In genomic region chr1:42957880-42958487, GRCh38 we compare ENCODE assay signal across 8 cellular contexts. TPM values are rescaled to one million over a fixed set of nuclear protein-coding genes. Genes with fewer than 3 reads are reported as not detected.
A peak's percentile ranks its signal among the peaks of the same experiment; 100 is the strongest.
DNase-seq lines count a peak whose midpoint lies in the region; ATAC-seq and TF ChIP-seq lines count a peak whose summit lies in the region.

No MANE protein-coding gene starts in this region.

- no peaks in the 10 kb centered on the region for H3K9me3 Mint-ChIP-seq in activated T-cell treated with anti-CD3 and anti-CD28 coated beads, Interleukin-2, amount 50 U/mL, for 72 hours
- no peaks in the 10 kb centered on the region for H3K9me3 Mint-ChIP-seq in nephron

- H3K4me3 ChIP-seq in BLaER1: peak overlapping the region; percentile 98
- peak overlapping the region; percentile 99 for H3K4me3 ChIP-seq in NT2/D1 (ENCODE audit: insufficient read length, low read depth)
- H3K4me3 ChIP-seq in fibroblast of lung (replicated peaks in 1 of 4; ENCODE audit: control extremely low read depth in 1 of 4, insufficient read depth in 1 of 4, low read depth in 3 of 4, low read length in 4 of 4): peak overlapping the region; percentile 50 to 82 (median 74)
- peak overlapping the region; percentile 38 to 80 (median 71) for H3K4me3 ChIP-seq in subcutaneous abdominal adipose tissue (ENCODE audit: low read depth in 1 of 5, low read length in 5 of 5)

- no peaks in the 10 kb centered on the region for H3K27me3 Mint-ChIP-seq in activated T-cell treated with anti-CD3 and anti-CD28 coated beads, Interleukin-2, amount 50 U/mL, for 72 hours (ENCODE audit: low read depth)
- H3K27me3 Mint-ChIP-seq in nephron (ENCODE audit: low read depth): peaks cover 13% of the 10 kb centered on the region

- no peak for TF ChIP-seq CTCF in fibroblast of lung (conservative IDR thresholded peaks at IDR 0.05 in 1 of 2, IDR thresholded peaks at IDR 0.05 in 1 of 2; ENCODE audit: low read depth in 1 of 2, low read length in 2 of 2)
- TF ChIP-seq CTCF in nephron (IDR thresholded peaks at IDR 0.05; ENCODE audit: unreplicated experiment in 3 of 3): no peak

- H4K20me1 ChIP-seq in BLaER1 (peaks cover 56% of the 10 kb centered on the region), fibroblast of lung (ENCODE audit: control insufficient read depth, extremely low read depth, insufficient read depth, low read length) (no peaks in the 10 kb centered on the region)

- H3K4me3 Mint-ChIP-seq in activated T-cell treated with anti-CD3 and anti-CD28 coated beads, Interleukin-2, amount 50 U/mL, for 72 hours: peak overlapping the region; percentile 86 to 98
- H3K4me3 Mint-ChIP-seq in nephron: peak overlapping the region; percentile 88 to 95 (median 91)

- peaks cover 63% of the 10 kb centered on the region for H3K4me1 Mint-ChIP-seq in activated T-cell treated with anti-CD3 and anti-CD28 coated beads, Interleukin-2, amount 50 U/mL, for 72 hours (ENCODE audit: low read depth)
- peaks cover 43% of the 10 kb centered on the region for H3K4me1 Mint-ChIP-seq in nephron

- H3K36me3 ChIP-seq in BLaER1 (peaks cover 24% of the 10 kb centered on the region), NT2/D1 (ENCODE audit: insufficient read depth, insufficient read length, low read length) (peaks cover 58% of the 10 kb centered on the region), fibroblast of lung (ENCODE audit: control insufficient read depth, insufficient read depth, low read length) (no peaks in the 10 kb centered on the region), subcutaneous abdominal adipose tissue (ENCODE audit: control insufficient read depth in 5 of 5, insufficient read depth in 5 of 5, low read length in 5 of 5) (no peaks in the 10 kb centered on the region)

- H3K4me1 ChIP-seq in BLaER1 (peaks cover 63% of the 10 kb centered on the region), NT2/D1 (ENCODE audit: insufficient read depth, insufficient read length) (peaks cover 45% of the 10 kb centered on the region), fibroblast of lung (ENCODE audit: control insufficient read depth, extremely low read depth, insufficient read depth, low read length) (peaks cover 11% of the 10 kb centered on the region), subcutaneous abdominal adipose tissue (ENCODE audit: control insufficient read depth in 5 of 5, insufficient read depth in 5 of 5, low read length in 5 of 5) (peaks cover 0 to 31% (median 17%) of the 10 kb centered on the region in 5 donors)

- H3K79me2 ChIP-seq in fibroblast of lung (ENCODE audit: control insufficient read depth, insufficient read depth, low read length): peaks cover 51% of the 10 kb centered on the region

- H3K27ac ChIP-seq in BLaER1: peak overlapping the region; percentile 95
- peak overlapping the region; percentile 80 for H3K27ac ChIP-seq in fibroblast of lung (ENCODE audit: insufficient read depth, low read length)
- H3K27ac ChIP-seq in subcutaneous abdominal adipose tissue (ENCODE audit: low read depth, low read length): no peak overlapping the region

- H3K9ac ChIP-seq in BLaER1 (peak overlapping the region; percentile 93), NT2/D1 (ENCODE audit: insufficient read length, low read depth) (peak overlapping the region; percentile 98), fibroblast of lung (ENCODE audit: insufficient read depth, low read length) (peak overlapping the region; percentile 87), subcutaneous abdominal adipose tissue (ENCODE audit: low read length in 5 of 5) (peak overlapping the region in 3 of 5 donors; percentile 42 to 61 (median 56))

- H3K4me2 ChIP-seq in BLaER1 (peak overlapping the region; percentile 98), fibroblast of lung (ENCODE audit: extremely low read depth, insufficient read depth, low read length) (peak overlapping the region; percentile 90)

- peaks cover 5 to 10% of the 10 kb centered on the region in 2 donors for H3K36me3 Mint-ChIP-seq in activated T-cell treated with anti-CD3 and anti-CD28 coated beads, Interleukin-2, amount 50 U/mL, for 72 hours (ENCODE audit: insufficient read depth in 2 of 2)
- H3K36me3 Mint-ChIP-seq in nephron (ENCODE audit: low read depth): peaks cover 4% of the 10 kb centered on the region

- H2AFZ ChIP-seq in fibroblast of lung (ENCODE audit: low read length): no peak overlapping the region

- H3K27me3 ChIP-seq in BLaER1 (no peaks in the 10 kb centered on the region), NT2/D1 (ENCODE audit: insufficient read depth, insufficient read length) (no peaks in the 10 kb centered on the region), fibroblast of lung (ENCODE audit: control insufficient read depth, insufficient read depth, low read length) (no peaks in the 10 kb centered on the region), subcutaneous abdominal adipose tissue (ENCODE audit: control insufficient read depth in 5 of 5, insufficient read depth in 4 of 5, low read length in 5 of 5) (peaks cover 0 to 5% (median 2%) of the 10 kb centered on the region in 5 donors)

- no peak for DNase-seq in NT2/D1 (ENCODE audit: low read depth, low spot score)
- peak; percentile 74 to 77 for DNase-seq in activated T-cell treated with anti-CD3 and anti-CD28 coated beads, Interleukin-2, amount 50 U/mL, for 72 hours
- DNase-seq in fibroblast of lung (ENCODE audit: low read depth in 2 of 2): peak; percentile 38 to 52

- ATAC-seq in GM19035 (IDR thresholded peaks at IDR 0.05; ENCODE audit: unreplicated experiment) (peak; percentile 49), HG03175 (IDR thresholded peaks at IDR 0.05; ENCODE audit: unreplicated experiment) (peak; percentile 47)
- ATAC-seq in activated T-cell treated with anti-CD3 and anti-CD28 coated beads, Interleukin-2, amount 50 U/mL, for 72 hours (replicated peaks in 1 of 2): peak; percentile 56 to 59

- H3K27ac Mint-ChIP-seq in activated T-cell treated with anti-CD3 and anti-CD28 coated beads, Interleukin-2, amount 50 U/mL, for 72 hours: no peak overlapping the region
- H3K27ac Mint-ChIP-seq in nephron: peak overlapping the region in 2 of 3 experiments; percentile 76 to 83

- H3K9me3 ChIP-seq in BLaER1: no peaks in the 10 kb centered on the region
- no peaks in the 10 kb centered on the region for H3K9me3 ChIP-seq in NT2/D1 (ENCODE audit: insufficient read depth, low read length)
- H3K9me3 ChIP-seq in fibroblast of lung (ENCODE audit: control insufficient read depth, insufficient read depth, low read depth, low read length): no peaks in the 10 kb centered on the region
- H3K9me3 ChIP-seq in subcutaneous abdominal adipose tissue (ENCODE audit: control insufficient read depth in 5 of 5, low read length in 5 of 5): no peaks in the 10 kb centered on the region

RNA-seq across cellular contexts. Expression of gene SLC2A1, which starts 0.7 kb away (rescaled TPM):
- total RNA-seq in activated T-cell treated with anti-CD3 and anti-CD28 coated beads, Interleukin-2, amount 50 U/mL, for 72 hours: 10 to 100 TPM; 41.7 to 51.9 TPM
- total RNA-seq in fibroblast of lung: 17.2 and 56.5 TPM in 2 replicates
- 29.5 and 29.9 TPM in 2 replicates for polyA plus RNA-seq in fibroblast of lung
- polyA plus RNA-seq in fibroblast of lung (2012): 46.1 and 46.9 TPM in 2 replicates
- 66.6 and 84.1 TPM in 2 replicates for polyA minus RNA-seq in fibroblast of lung (ENCODE audit: low replicate concordance)
